ENCODE assay signal across 14 cellular contexts in genomic region chr6:12136905-12137304, GRCh38.
DNase-seq lines count a peak whose midpoint lies in the region; ATAC-seq and TF ChIP-seq lines count a peak whose summit lies in the region.
"Had no signal": no experiment of that assay in that cellular context is flagged by ENCODE, and none has a peak within 500 bp of the region (broad histone marks: within the 10 kb centered on the region; RNA-seq: fewer than 3 reads in every experiment).

No MANE protein-coding gene starts in this region.

- peak overlapping the region; percentile 69 for H3K27ac Mint-ChIP-seq in HFFc6
- peak overlapping the region; percentile 79 for H3K27ac Mint-ChIP-seq in T-helper 17 cell

- no peaks in the 10 kb centered on the region for H3K9me3 Mint-ChIP-seq in HFFc6

- DNase-seq in HFFc6 = peak; percentile 50
- no peak for DNase-seq in T-helper 17 cell
- DNase-seq in fibroblast of gingiva (ENCODE audit: low read depth) = peak; percentile 26
- DNase-seq in skeletal muscle cell (ENCODE audit: low read depth) = peak; percentile 36
- DNase-seq in A172 (ENCODE audit: low spot score) = no peak
- no peak for DNase-seq in foreskin melanocyte
- DNase-seq: Caco-2; NCI-H146; stimulated activated CD4-positive, alpha-beta T cell treated with anti-CD3 and anti-CD28 coated beads, Interleukin-15, amount 100 ng/mL, for 24 hours; T1000 had no signal

- H3K27me3 Mint-ChIP-seq in HFFc6 (ENCODE audit: insufficient read depth) (no peaks in the 10 kb centered on the region; the same call in 1 of the 2 replicates), T-helper 17 cell (no peaks in the 10 kb centered on the region)

- no peak for TF ChIP-seq CTCF in HFFc6 (IDR thresholded peaks at IDR 0.05)

- no peaks in the 10 kb centered on the region for H3K9me3 ChIP-seq in T-helper 17 cell (ENCODE audit: control insufficient read depth, low read length, poor library complexity, severe bottlenecking)
- H3K9me3 ChIP-seq: Caco-2, neutrophil had no signal

- H3K4me1 Mint-ChIP-seq in HFFc6 (ENCODE audit: low read depth) = peaks cover 47% of the 10 kb centered on the region
- peaks cover 22% of the 10 kb centered on the region for H3K4me1 Mint-ChIP-seq in T-helper 17 cell

- ATAC-seq in T-helper 17 cell (no peak), HG02623 (IDR thresholded peaks at IDR 0.05; ENCODE audit: unreplicated experiment) (no peak)
- ATAC-seq: activated naive CD4-positive, alpha-beta T cell treated with anti-CD3 and anti-CD28 coated beads, Interleukin-2, amount 50 U/mL, for 72 hours had no signal

- H3K36me3 Mint-ChIP-seq in HFFc6 (ENCODE audit: low read depth) (peaks cover 34% of the 10 kb centered on the region), T-helper 17 cell (ENCODE audit: low read depth) (peaks cover 18% of the 10 kb centered on the region)

- peak overlapping the region; percentile 62 for H3K4me3 Mint-ChIP-seq in HFFc6
- H3K4me3 Mint-ChIP-seq in T-helper 17 cell = no peak overlapping the region

- no peak overlapping the region for H3K4me3 ChIP-seq in skeletal muscle cell (ENCODE audit: low read depth, low read length)
- H3K4me3 ChIP-seq: SK-N-MC had no signal

Comparison
In these comparisons a context has a peak if more than half of its experiments do, and no peak if none do; other contexts are left out.
1. DNase-seq: peak in HFFc6 (single experiment), fibroblast of gingiva (single experiment) and skeletal muscle cell (single experiment); none in T-helper 17 cell (0 of 3), A172 (single experiment) and foreskin melanocyte (single experiment).